Comparison of ENCODE assay signal across 28 cellular contexts in genomic region chr1:32718527-32718926, GRCh38. TPM values are rescaled to one million over a fixed set of nuclear protein-coding genes. Genes with fewer than 3 reads are reported as not detected.
"Had no signal": no experiment of that assay in that cellular context is flagged by ENCODE, and none has a peak within 500 bp of the region (broad histone marks: within the 10 kb centered on the region; RNA-seq: fewer than 3 reads in every experiment).

No MANE protein-coding gene starts in this region.

- H3K27me3 ChIP-seq: colonic mucosa, gastrocnemius medialis, left lung, neural progenitor cell, ovary, tibial nerve, upper lobe of left lung had no signal

- H3K4me1 ChIP-seq: colonic mucosa, gastrocnemius medialis, psoas muscle, tibial nerve had no signal

- H3K4me2 ChIP-seq: neural progenitor cell had no signal

- ATAC-seq: esophagus mucosa; gastrocnemius medialis; left cardiac atrium; left lung; naive thymus-derived CD4-positive, alpha-beta T cell; psoas muscle; right cardiac atrium; stimulated activated naive B cell treated with anti-CD40 and anti-IgM and Interleukin-4, amounts not matched to agents 10 μg/mL and 1 μg/mL and 100 μg/mL, for 72 hours had no signal

- H3K9me3 ChIP-seq: colonic mucosa, gastrocnemius medialis, left lung, ovary, psoas muscle, thoracic aorta, tibial nerve, upper lobe of left lung had no signal

- FAIRE-seq: kidney, urothelium cell line had no signal

- H3K4me3 ChIP-seq: colonic mucosa, gastrocnemius medialis, left lung, neural progenitor cell, ovary, psoas muscle, skin epidermis, thoracic aorta, tibial nerve, upper lobe of left lung had no signal

- H2AFZ ChIP-seq: neural progenitor cell had no signal

- H3K27ac ChIP-seq: colonic mucosa, epithelial cell of prostate, gastrocnemius medialis, left lung, neural progenitor cell, ovary, psoas muscle, skin epidermis, thoracic aorta, tibial nerve, upper lobe of left lung had no signal

- H3K36me3 ChIP-seq: colonic mucosa, gastrocnemius medialis, left lung, neural progenitor cell, ovary, thoracic aorta, tibial nerve, upper lobe of left lung had no signal

- DNase-seq: colonic mucosa; effector CD8-positive, alpha-beta T cell; endodermal cell; foreskin fibroblast; gastrocnemius medialis; head of caudate nucleus; kidney; left cardiac atrium; left lung; mesenchymal stem cell; midbrain; naive thymus-derived CD4-positive, alpha-beta T cell; nucleus accumbens; ovary; posterior cingulate gyrus; psoas muscle; stimulated activated CD4-positive, alpha-beta T cell treated with anti-CD3 and anti-CD28 coated beads, Interleukin-15, amount 100 ng/mL, for 24 hours; stimulated activated CD4-positive, alpha-beta T cell treated with anti-CD3 and anti-CD28 coated beads, Interleukin-2, amount 100 ng/mL, for 48 hours; stimulated activated naive B cell treated with anti-CD40 and anti-IgM and Interleukin-4, amounts not matched to agents 10 μg/mL and 1 μg/mL and 100 μg/mL, for 72 hours; upper lobe of left lung had no signal

- H3K9ac ChIP-seq: neural progenitor cell had no signal

RNA-seq across cellular contexts. Expression of gene SYNC, which starts 16.0 kb away (rescaled TPM):
- total RNA-seq: naive thymus-derived CD4-positive, alpha-beta T cell had no signal
- polyA plus RNA-seq: naive thymus-derived CD4-positive, alpha-beta T cell had no signal
